12 cellular contexts compared by ENCODE assay signal in the genomic region with DNA sequence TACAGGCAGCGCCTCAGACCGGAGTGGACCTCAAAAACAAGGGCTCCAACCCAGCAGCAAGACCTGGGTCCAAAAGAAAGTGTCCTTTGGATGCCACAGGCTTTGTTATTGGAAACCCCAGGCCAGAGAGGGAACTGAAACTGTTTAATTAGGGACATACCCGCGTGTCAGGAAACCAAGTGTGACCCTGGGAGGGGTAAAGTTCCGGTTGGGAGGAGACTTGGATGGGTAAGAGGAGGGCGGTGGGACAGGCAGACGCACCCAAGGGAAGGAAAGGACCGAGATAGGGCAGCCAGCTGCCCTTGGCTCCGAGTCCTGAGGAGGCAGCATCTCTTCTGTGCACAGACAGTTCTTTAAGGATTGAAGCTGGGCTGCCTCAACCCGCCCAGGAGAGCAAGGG.
DNase-seq lines count a peak whose midpoint lies in the region; ATAC-seq and TF ChIP-seq lines count a peak whose summit lies in the region.
"Had no signal": no experiment of that assay in that cellular context is flagged by ENCODE, and none has a peak within 500 bp of the region (broad histone marks: within the 10 kb centered on the region; RNA-seq: fewer than 3 reads in every experiment).

No MANE protein-coding gene starts in this region.

- no peaks in the 10 kb centered on the region for H3K9me3 ChIP-seq in CD8-positive, alpha-beta memory T cell (ENCODE audit: low read length)
- H3K9me3 ChIP-seq: pancreas had no signal

- no peak overlapping the region for H3K27ac ChIP-seq in CD8-positive, alpha-beta memory T cell (ENCODE audit: low read depth, low read length)
- peak overlapping the region in 1 of 2 donors; percentile 15 for H3K27ac ChIP-seq in coronary artery
- H3K27ac ChIP-seq: hepatocyte, pancreas had no signal

- POLR2A ChIA-PET in GM10248 (lab: Yijun Ruan, JAX) (no interaction called here), activated B cell treated with CpG ODN at 0.5 μM for 24 hours (lab: Charles Lee) (no interaction called here)
- POLR2A ChIA-PET in CD8-positive, alpha-beta memory T cell (lab: Charles Lee): interaction anchor here (0.8 kb wide), 1 partner anchor 11 kb away, joined by 4 read pairs; no protein-coding TSS in a partner anchor

- H3K4me3 Mint-ChIP-seq in activated B cell treated with CpG ODN at 0.5 μM for 24 hours: peak overlapping the region; percentile 40
- H3K4me3 Mint-ChIP-seq in CD8-positive, alpha-beta memory T cell: no peak overlapping the region
- H3K4me3 Mint-ChIP-seq: CD4-positive, CD25-positive, alpha-beta regulatory T cell had no signal

- H3K27me3 Mint-ChIP-seq in activated B cell treated with CpG ODN at 0.5 μM for 24 hours: no peaks in the 10 kb centered on the region
- no peaks in the 10 kb centered on the region for H3K27me3 Mint-ChIP-seq in CD8-positive, alpha-beta memory T cell

- peak overlapping the region; percentile 65 for H3K27ac Mint-ChIP-seq in activated B cell treated with CpG ODN at 0.5 μM for 24 hours
- peak overlapping the region in 3 of 8 donors; percentile 20 to 43 (median 42) for H3K27ac Mint-ChIP-seq in CD8-positive, alpha-beta memory T cell

- ATAC-seq in GM19397 (IDR thresholded peaks at IDR 0.05; ENCODE audit: unreplicated experiment): peak; percentile 80
- peak; percentile 67 for ATAC-seq in HG03066 (IDR thresholded peaks at IDR 0.05; ENCODE audit: low read depth, unreplicated experiment)
- peak; percentile 79 for ATAC-seq in activated B cell treated with CpG ODN at 0.5 μM for 24 hours (ENCODE audit: low read depth)

- no peaks in the 10 kb centered on the region for H3K36me3 Mint-ChIP-seq in activated B cell treated with CpG ODN at 0.5 μM for 24 hours (ENCODE audit: low read depth)
- H3K36me3 Mint-ChIP-seq in CD8-positive, alpha-beta memory T cell: peaks cover 0 to 2% (median 0%) of the 10 kb centered on the region in 3 donors

- peaks cover 50% of the 10 kb centered on the region for H3K4me1 Mint-ChIP-seq in activated B cell treated with CpG ODN at 0.5 μM for 24 hours
- peaks cover 36 to 38% (median 37%) of the 10 kb centered on the region in 3 donors for H3K4me1 Mint-ChIP-seq in CD8-positive, alpha-beta memory T cell

- DNase-seq in GM10248 (ENCODE audit: extremely low spot score) (peak; percentile 44), activated B cell treated with CpG ODN at 0.5 μM for 24 hours (peak; percentile 32), 8988T (no peak), AG08396 (ENCODE audit: low spot score) (no peak), coronary artery (ENCODE audit: low spot score) (no peak)
- DNase-seq in CD8-positive, alpha-beta memory T cell: no peak
- DNase-seq: caudate nucleus; CD4-positive, CD25-positive, alpha-beta regulatory T cell; pancreas had no signal

- no peak for TF ChIP-seq CTCF in GM10248 (IDR thresholded peaks at IDR 0.05; ENCODE audit: control extremely low read depth, extremely low read depth, low read depth, missing control alignments)
- no peak for TF ChIP-seq CTCF in activated B cell treated with CpG ODN at 0.5 μM for 24 hours (IDR thresholded peaks at IDR 0.05)
- TF ChIP-seq CTCF in coronary artery (IDR thresholded peaks at IDR 0.05): no peak

- H3K27me3 ChIP-seq in CD8-positive, alpha-beta memory T cell (ENCODE audit: insufficient read depth, low read length, poor library complexity, severe bottlenecking): no peaks in the 10 kb centered on the region
- H3K27me3 ChIP-seq: hepatocyte, pancreas had no signal

- H3K36me3 ChIP-seq in CD8-positive, alpha-beta memory T cell (ENCODE audit: insufficient read depth, low read length): no peaks in the 10 kb centered on the region
- H3K36me3 ChIP-seq: pancreas had no signal

- peaks cover 25% of the 10 kb centered on the region for H3K4me1 ChIP-seq in CD8-positive, alpha-beta memory T cell (ENCODE audit: insufficient read depth, low read length)
- H3K4me1 ChIP-seq: pancreas had no signal

- CTCF ChIA-PET in GM10248 (lab: Yijun Ruan, JAX) (interaction anchor here (1.5 kb wide), 1 partner anchor 17 kb away, joined by 3 read pairs; no protein-coding TSS in a partner anchor), activated B cell treated with CpG ODN at 0.5 μM for 24 hours (lab: Charles Lee) (interaction anchor here (1.3 kb wide), 1 partner anchor 11 kb away, joined by 4 read pairs; no protein-coding TSS in a partner anchor)
- CTCF ChIA-PET in CD8-positive, alpha-beta memory T cell (lab: Charles Lee): no interaction called here

- no peak overlapping the region for H3K4me3 ChIP-seq in CD8-positive, alpha-beta memory T cell (ENCODE audit: low read length)
- no peak overlapping the region for H3K4me3 ChIP-seq in coronary artery
- H3K4me3 ChIP-seq: hepatocyte, pancreas had no signal

- no peaks in the 10 kb centered on the region for H3K9me3 Mint-ChIP-seq in activated B cell treated with CpG ODN at 0.5 μM for 24 hours
- H3K9me3 Mint-ChIP-seq in CD8-positive, alpha-beta memory T cell: no peaks in the 10 kb centered on the region
- H3K9me3 Mint-ChIP-seq: CD4-positive, CD25-positive, alpha-beta regulatory T cell had no signal

- intact Hi-C loops in activated B cell treated with CpG ODN at 0.5 μM for 24 hours (cut with micrococcal nuclease): no loop called here

Comparison
In these comparisons a context has a peak if more than half of its experiments do, and no peak if none do; other contexts are left out.
1. DNase-seq: peak in GM10248 (single experiment) and activated B cell treated with CpG ODN at 0.5 μM for 24 hours (single experiment); none in 8988T (single experiment), AG08396 (single experiment), CD8-positive, alpha-beta memory T cell (0 of 5) and coronary artery (single experiment).
2. Peak in every context shown above with its lines, with median percentiles within 50 percentile points of each other: ATAC-seq.